25 cellular contexts compared by ENCODE assay signal in genomic region chr6:158327216-158327615, GRCh38. TPM values are rescaled to one million over a fixed set of nuclear protein-coding genes. Genes with fewer than 3 reads are reported as not detected.
DNase-seq lines count a peak whose midpoint lies in the region; ATAC-seq, FAIRE-seq and TF ChIP-seq lines count a peak whose summit lies in the region.
"Had no signal": no experiment of that assay in that cellular context is flagged by ENCODE, and none has a peak within 500 bp of the region (broad histone marks: within the 10 kb centered on the region; RNA-seq: fewer than 3 reads in every experiment).

No MANE protein-coding gene starts in this region.

- CTCF ChIA-PET in endothelial cell of umbilical vein (lab: Charles Lee) = interaction anchor here (1.0 to 1.3 kb wide), 2 partner anchors 11 to 13 kb away, joined by 4 read pairs; no protein-coding TSS in a partner anchor

- no peak overlapping the region for H3K4me3 Mint-ChIP-seq in stimulated activated memory B cell treated with anti-CD40 and anti-IgM and Interleukin-4, amounts not matched to agents 10 μg/mL and 1 μg/mL and 100 μg/mL, for 72 hours
- H3K4me3 Mint-ChIP-seq: CD8-positive, alpha-beta memory T cell had no signal

- H3F3A ChIP-seq in DOHH2 (ENCODE audit: control insufficient read depth, insufficient read depth) (no peaks in the 10 kb centered on the region), OCI-LY1 (ENCODE audit: insufficient read depth, low read length) (no peaks in the 10 kb centered on the region)

- no peak overlapping the region for H2AFZ ChIP-seq in OCI-LY1 (ENCODE audit: low read length)
- H2AFZ ChIP-seq in endothelial cell of umbilical vein (ENCODE audit: low read depth, low read length) = no peak overlapping the region
- H2AFZ ChIP-seq: GM23248 had no signal

- H3K27ac ChIP-seq in DOHH2 (ENCODE audit: low read depth, low read length) (no peak overlapping the region), OCI-LY1 (ENCODE audit: low read depth, low read length, poor library complexity, severe bottlenecking) (peak overlapping the region; percentile 86), endothelial cell of umbilical vein (ENCODE audit: insufficient read depth, low read depth, low read length) (no peak overlapping the region), ovary (no peak overlapping the region)
- H3K27ac ChIP-seq: A549, GM23248, Peyer's patch had no signal

- H3K27me3 ChIP-seq in DOHH2 (ENCODE audit: control insufficient read depth, low read length) = no peaks in the 10 kb centered on the region
- H3K27me3 ChIP-seq in OCI-LY1 (ENCODE audit: insufficient read depth, low read length) = no peaks in the 10 kb centered on the region
- H3K27me3 ChIP-seq in endothelial cell of umbilical vein (ENCODE audit: control insufficient read depth in 2 of 2, insufficient read depth in 2 of 2, low read length in 2 of 2) = no peaks in the 10 kb centered on the region
- H3K27me3 ChIP-seq in ovary = no peaks in the 10 kb centered on the region
- H3K27me3 ChIP-seq: Peyer's patch had no signal

- 48 to 73% (median 72%) methylated on average over 1 of the region's 1 CpG for WGBS in ovary, 3 donors

- POLR2A ChIA-PET in endothelial cell of umbilical vein (lab: Charles Lee) = interaction anchor here (0.7 kb wide), 1 partner anchor 101 kb away, joined by 3 read pairs; no protein-coding TSS in a partner anchor

- peaks cover 64% of the 10 kb centered on the region for H3K4me1 ChIP-seq in DOHH2 (ENCODE audit: control insufficient read depth, low read length)
- peaks cover 75% of the 10 kb centered on the region for H3K4me1 ChIP-seq in OCI-LY1 (ENCODE audit: insufficient read depth, low read length, severe bottlenecking)
- peaks cover 19% of the 10 kb centered on the region for H3K4me1 ChIP-seq in endothelial cell of umbilical vein (ENCODE audit: control insufficient read depth, extremely low read depth, insufficient read depth, low read length)
- peaks cover 3% of the 10 kb centered on the region for H3K4me1 ChIP-seq in ovary (ENCODE audit: insufficient read depth)

- no peak overlapping the region for H3K4me3 ChIP-seq in DOHH2 (ENCODE audit: low read length)
- no peak overlapping the region for H3K4me3 ChIP-seq in OCI-LY1 (ENCODE audit: low read depth, low read length, poor library complexity, severe bottlenecking)
- H3K4me3 ChIP-seq in endothelial cell of umbilical vein (replicated peaks in 1 of 3; ENCODE audit: insufficient read depth in 1 of 3, low read depth in 1 of 3, low read length in 3 of 3) = no peak overlapping the region
- no peak overlapping the region for H3K4me3 ChIP-seq in ovary
- H3K4me3 ChIP-seq: A549, GM23248, K562, Peyer's patch had no signal

- no peak for FAIRE-seq in endothelial cell of umbilical vein (lab: Jason Lieb, UNC)
- FAIRE-seq: A549, HTR-8/SVneo, K562 had no signal

- peaks cover 2% of the 10 kb centered on the region for H3K9me3 Mint-ChIP-seq in stimulated activated memory B cell treated with anti-CD40 and anti-IgM and Interleukin-4, amounts not matched to agents 10 μg/mL and 1 μg/mL and 100 μg/mL, for 72 hours

- H3K4me2 ChIP-seq in DOHH2 (ENCODE audit: low read length) (0 out of 2 replicates have a peak overlapping the region, but pooled peaks have one; percentile 22), OCI-LY1 (ENCODE audit: low read length) (peak overlapping the region; percentile 41; the same call in 1 of the 2 replicates), endothelial cell of umbilical vein (ENCODE audit: insufficient read depth, low read length) (no peak overlapping the region)
- H3K4me2 ChIP-seq: A549, SK-N-SH had no signal

- no peak for ATAC-seq in stimulated activated memory B cell treated with anti-CD40 and anti-IgM and Interleukin-4, amounts not matched to agents 10 μg/mL and 1 μg/mL and 100 μg/mL, for 72 hours
- ATAC-seq in GM21381 (IDR thresholded peaks at IDR 0.05; ENCODE audit: unreplicated experiment) = no peak
- ATAC-seq: A549, K562 had no signal

- dilution Hi-C loops in endothelial cell of umbilical vein (cut with MboI; ENCODE audit: extremely low pct_ligation_motif_present, low sequenced_read_pairs) = no loop called here

- intact Hi-C loops in endothelial cell of umbilical vein (cut with micrococcal nuclease) (no loop called here), ovary (cut with DNase I) (no loop called here)

- H3K36me3 ChIP-seq in DOHH2 (ENCODE audit: control insufficient read depth, low read length) = no peaks in the 10 kb centered on the region; the same call in none of the 2 replicates
- peaks cover 14% of the 10 kb centered on the region for H3K36me3 ChIP-seq in OCI-LY1 (ENCODE audit: insufficient read depth, low read length)
- no peaks in the 10 kb centered on the region for H3K36me3 ChIP-seq in endothelial cell of umbilical vein (ENCODE audit: control insufficient read depth in 2 of 2, extremely low read depth in 1 of 2, insufficient read depth in 2 of 2, low read length in 2 of 2)
- no peaks in the 10 kb centered on the region for H3K36me3 ChIP-seq in ovary

- TF ChIP-seq POLR2A in endothelial cell of umbilical vein (IDR thresholded peaks at IDR 0.05; ENCODE audit: low read depth, low read length) (no peak), ovary (IDR thresholded peaks at IDR 0.05) (no peak)

- H3K9me3 ChIP-seq in DOHH2 (ENCODE audit: control insufficient read depth, insufficient read depth, low read length) = no peaks in the 10 kb centered on the region
- H3K9me3 ChIP-seq in OCI-LY1 (ENCODE audit: low read length) = 0 out of 2 replicates have a peak, but pooled peaks cover 3% of the 10 kb centered on the region
- no peaks in the 10 kb centered on the region for H3K9me3 ChIP-seq in endothelial cell of umbilical vein (replicated peaks; ENCODE audit: control insufficient read depth, insufficient read depth, low read length)
- no peaks in the 10 kb centered on the region for H3K9me3 ChIP-seq in ovary
- H3K9me3 ChIP-seq: A549, Peyer's patch, SK-N-SH had no signal

- H3K27me3 Mint-ChIP-seq in stimulated activated memory B cell treated with anti-CD40 and anti-IgM and Interleukin-4, amounts not matched to agents 10 μg/mL and 1 μg/mL and 100 μg/mL, for 72 hours = no peaks in the 10 kb centered on the region
- H3K27me3 Mint-ChIP-seq: CD8-positive, alpha-beta memory T cell had no signal

- no peaks in the 10 kb centered on the region; the same call in none of the 2 replicates for H4K20me1 ChIP-seq in DOHH2 (ENCODE audit: control insufficient read depth, insufficient read depth, low read depth, low read length)
- no peaks in the 10 kb centered on the region for H4K20me1 ChIP-seq in OCI-LY1 (ENCODE audit: insufficient read depth, low read length)
- peaks cover 5% of the 10 kb centered on the region for H4K20me1 ChIP-seq in endothelial cell of umbilical vein (replicated peaks; ENCODE audit: control insufficient read depth, extremely low read depth, insufficient read depth, low read length)

- peak overlapping the region; percentile 58 for H3K27ac Mint-ChIP-seq in stimulated activated memory B cell treated with anti-CD40 and anti-IgM and Interleukin-4, amounts not matched to agents 10 μg/mL and 1 μg/mL and 100 μg/mL, for 72 hours

- no peak for TF ChIP-seq EP300 in ovary (IDR thresholded peaks at IDR 0.05)

- H3K9ac ChIP-seq in OCI-LY1 (ENCODE audit: low read length) (no peak overlapping the region; the same call in 1 of the 2 replicates), endothelial cell of umbilical vein (replicated peaks; ENCODE audit: extremely low read depth, insufficient read depth, low read length) (no peak overlapping the region)
- H3K9ac ChIP-seq: GM23248, SK-N-SH had no signal

- no peaks in the 10 kb centered on the region for H3K9me1 ChIP-seq in endothelial cell of umbilical vein (replicated peaks; ENCODE audit: control insufficient read depth, extremely low read depth, insufficient read depth, low read length)

- H3K9me2 ChIP-seq in DOHH2 (replicated peaks; ENCODE audit: control insufficient read depth, low read length) = no peaks in the 10 kb centered on the region
- H3K9me2 ChIP-seq in OCI-LY1 (ENCODE audit: low read depth, low read length) = no peaks in the 10 kb centered on the region
- H3K9me2 ChIP-seq: SK-N-SH had no signal

- H3K79me2 ChIP-seq in DOHH2 (ENCODE audit: control insufficient read depth, low read length) (peaks cover 91% of the 10 kb centered on the region), OCI-LY1 (ENCODE audit: insufficient read depth, low read length) (peaks cover 89% of the 10 kb centered on the region), endothelial cell of umbilical vein (ENCODE audit: control insufficient read depth, insufficient read depth, low read length) (peaks cover 35% of the 10 kb centered on the region)

- peaks cover 11% of the 10 kb centered on the region for H3K36me3 Mint-ChIP-seq in stimulated activated memory B cell treated with anti-CD40 and anti-IgM and Interleukin-4, amounts not matched to agents 10 μg/mL and 1 μg/mL and 100 μg/mL, for 72 hours

- peak; percentile 51 for DNase-seq in endothelial cell of umbilical vein (ENCODE audit: low read depth, low spot score)
- DNase-seq in LoVo (ENCODE audit: low spot score) = no peak
- DNase-seq in ovary = no peak
- DNase-seq: AML-193; C1 segment of cervical spinal cord; Calu3; CD8-positive, alpha-beta memory T cell; DMS79 treated with DMSO at 0.1 percent for 48 hours; GM23248; H7; NCI-H1048; NCI-H1694; NCI-H2081; NCI-H2227 treated with DMSO at 0.1 percent for 48 hours; NCI-H526 treated with DMSO at 0.1 percent for 48 hours; OCI-M1; Peyer's patch; SK-N-SH had no signal

- BruUV-seq in endothelial cell of umbilical vein (replicated peaks; lab: Mats Ljungman, UMichigan) = no TSS peak

- TF ChIP-seq CTCF in DOHH2 (IDR thresholded peaks at IDR 0.05; ENCODE audit: low read depth, low read length, poor library complexity, severe bottlenecking) (no peak), OCI-LY1 (IDR thresholded peaks at IDR 0.05; ENCODE audit: low read length) (no peak), endothelial cell of umbilical vein (IDR thresholded peaks at IDR 0.05; ENCODE audit: extremely low read depth in 1 of 2, insufficient read depth in 1 of 2, low read depth in 1 of 2, low read length in 2 of 2) (no peak), ovary (IDR thresholded peaks at IDR 0.05) (no peak)

- peaks cover 82% of the 10 kb centered on the region for H3K4me1 Mint-ChIP-seq in stimulated activated memory B cell treated with anti-CD40 and anti-IgM and Interleukin-4, amounts not matched to agents 10 μg/mL and 1 μg/mL and 100 μg/mL, for 72 hours

TF ChIP-seq in endothelial cell of umbilical vein, 7 proteins besides CTCF, POLR2A, EP300 and RAD21 (continues in another document):
- TF ChIP-seq MYC (IDR thresholded peaks at IDR 0.05; ENCODE audit: low read depth, low read length) = no peak

RNA-seq across cellular contexts. Expression of gene TULP4, which starts 15.0 kb away (rescaled TPM):
- total RNA-seq in endothelial cell of umbilical vein (53.5 and 55.1 TPM in 2 replicates), ovary (100 to 1,000 TPM in 2 of 7 donors, 10 to 100 TPM in 5; 64.6 to 152 (median 92.9) TPM)
- polyA plus RNA-seq in endothelial cell of umbilical vein (10.7 and 10.8 TPM in 2 replicates), ovary (1 to 10 TPM; 7.5 to 8.5 TPM)
- 11.6 and 12.6 TPM in 2 replicates for polyA plus RNA-seq in endothelial cell of umbilical vein (2011; cell fraction: cytosol; rRNA removed)
- 26.5 and 31.6 TPM in 2 replicates for polyA plus RNA-seq in endothelial cell of umbilical vein (2011; cell fraction: nucleus; rRNA removed)
- 11.2 and 16.0 TPM in 2 replicates for polyA plus RNA-seq in endothelial cell of umbilical vein (2012)
- 85.0 and 105 TPM in 2 replicates for polyA minus RNA-seq in endothelial cell of umbilical vein
- 36.6 TPM for polyA minus RNA-seq in endothelial cell of umbilical vein (2011; cell fraction: cytosol; rRNA and poly(A)+ RNA removed)
- polyA minus RNA-seq in endothelial cell of umbilical vein (2011; cell fraction: nucleus; rRNA and poly(A)+ RNA removed) = 75.8 and 86.1 TPM in 2 replicates
